Comparison of ENCODE assay signal across 1 cellular context in genomic region chr1:234778215-234779159, GRCh38.
TF ChIP-seq lines count a peak whose summit lies in the region.

No MANE protein-coding gene starts in this region.

TF ChIP-seq in HEK293, 187 proteins besides CTCF, POLR2A, EP300 and RAD21 (continued from another document):
- TF ChIP-seq, protein P1, sequence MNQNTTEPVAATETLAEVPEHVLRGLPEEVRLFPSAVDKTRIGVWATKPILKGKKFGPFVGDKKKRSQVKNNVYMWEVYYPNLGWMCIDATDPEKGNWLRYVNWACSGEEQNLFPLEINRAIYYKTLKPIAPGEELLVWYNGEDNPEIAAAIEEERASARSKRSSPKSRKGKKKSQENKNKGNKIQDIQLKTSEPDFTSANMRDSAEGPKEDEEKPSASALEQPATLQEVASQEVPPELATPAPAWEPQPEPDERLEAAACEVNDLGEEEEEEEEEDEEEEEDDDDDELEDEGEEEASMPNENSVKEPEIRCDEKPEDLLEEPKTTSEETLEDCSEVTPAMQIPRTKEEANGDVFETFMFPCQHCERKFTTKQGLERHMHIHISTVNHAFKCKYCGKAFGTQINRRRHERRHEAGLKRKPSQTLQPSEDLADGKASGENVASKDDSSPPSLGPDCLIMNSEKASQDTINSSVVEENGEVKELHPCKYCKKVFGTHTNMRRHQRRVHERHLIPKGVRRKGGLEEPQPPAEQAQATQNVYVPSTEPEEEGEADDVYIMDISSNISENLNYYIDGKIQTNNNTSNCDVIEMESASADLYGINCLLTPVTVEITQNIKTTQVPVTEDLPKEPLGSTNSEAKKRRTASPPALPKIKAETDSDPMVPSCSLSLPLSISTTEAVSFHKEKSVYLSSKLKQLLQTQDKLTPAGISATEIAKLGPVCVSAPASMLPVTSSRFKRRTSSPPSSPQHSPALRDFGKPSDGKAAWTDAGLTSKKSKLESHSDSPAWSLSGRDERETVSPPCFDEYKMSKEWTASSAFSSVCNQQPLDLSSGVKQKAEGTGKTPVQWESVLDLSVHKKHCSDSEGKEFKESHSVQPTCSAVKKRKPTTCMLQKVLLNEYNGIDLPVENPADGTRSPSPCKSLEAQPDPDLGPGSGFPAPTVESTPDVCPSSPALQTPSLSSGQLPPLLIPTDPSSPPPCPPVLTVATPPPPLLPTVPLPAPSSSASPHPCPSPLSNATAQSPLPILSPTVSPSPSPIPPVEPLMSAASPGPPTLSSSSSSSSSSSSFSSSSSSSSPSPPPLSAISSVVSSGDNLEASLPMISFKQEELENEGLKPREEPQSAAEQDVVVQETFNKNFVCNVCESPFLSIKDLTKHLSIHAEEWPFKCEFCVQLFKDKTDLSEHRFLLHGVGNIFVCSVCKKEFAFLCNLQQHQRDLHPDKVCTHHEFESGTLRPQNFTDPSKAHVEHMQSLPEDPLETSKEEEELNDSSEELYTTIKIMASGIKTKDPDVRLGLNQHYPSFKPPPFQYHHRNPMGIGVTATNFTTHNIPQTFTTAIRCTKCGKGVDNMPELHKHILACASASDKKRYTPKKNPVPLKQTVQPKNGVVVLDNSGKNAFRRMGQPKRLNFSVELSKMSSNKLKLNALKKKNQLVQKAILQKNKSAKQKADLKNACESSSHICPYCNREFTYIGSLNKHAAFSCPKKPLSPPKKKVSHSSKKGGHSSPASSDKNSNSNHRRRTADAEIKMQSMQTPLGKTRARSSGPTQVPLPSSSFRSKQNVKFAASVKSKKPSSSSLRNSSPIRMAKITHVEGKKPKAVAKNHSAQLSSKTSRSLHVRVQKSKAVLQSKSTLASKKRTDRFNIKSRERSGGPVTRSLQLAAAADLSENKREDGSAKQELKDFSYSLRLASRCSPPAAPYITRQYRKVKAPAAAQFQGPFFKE (tag by site-specific recombination; IDR thresholded peaks at IDR 0.05; ENCODE audit: borderline replicate concordance), result no peak
- TF ChIP-seq INSM2 (tag by site-specific recombination; IDR thresholded peaks at IDR 0.05), result no peak
- TF ChIP-seq KLF16 (tag by site-specific recombination; IDR thresholded peaks at IDR 0.05), result no peak
- TF ChIP-seq ZNF776 (tag by site-specific recombination; IDR thresholded peaks at IDR 0.05; ENCODE audit: borderline replicate concordance), result peak; percentile 46; the same call in 1 of the 2 replicates
- TF ChIP-seq ZBTB10 (tag by site-specific recombination; IDR thresholded peaks at IDR 0.05), result peak; percentile 83
- TF ChIP-seq ZNF792 (tag by site-specific recombination; IDR thresholded peaks at IDR 0.05), result no peak; the same call in 1 of the 2 replicates
- TF ChIP-seq ZNF473 (tag by site-specific recombination; IDR thresholded peaks at IDR 0.05), result no peak
- no peak for TF ChIP-seq KLF8 (tag by site-specific recombination; IDR thresholded peaks at IDR 0.05)
- TF ChIP-seq ZBTB17 (tag by site-specific recombination; IDR thresholded peaks at IDR 0.05), result 0 out of 2 replicates have a peak, but pooled peaks have one; percentile 7
- TF ChIP-seq ZNF585B (tag by site-specific recombination; IDR thresholded peaks at IDR 0.05), result no peak
- no peak for TF ChIP-seq OSR2 (tag by site-specific recombination; IDR thresholded peaks at IDR 0.05)
- TF ChIP-seq EGR2 (tag by site-specific recombination; IDR thresholded peaks at IDR 0.05; ENCODE audit: low read depth), result no peak
